In the genomic region with DNA sequence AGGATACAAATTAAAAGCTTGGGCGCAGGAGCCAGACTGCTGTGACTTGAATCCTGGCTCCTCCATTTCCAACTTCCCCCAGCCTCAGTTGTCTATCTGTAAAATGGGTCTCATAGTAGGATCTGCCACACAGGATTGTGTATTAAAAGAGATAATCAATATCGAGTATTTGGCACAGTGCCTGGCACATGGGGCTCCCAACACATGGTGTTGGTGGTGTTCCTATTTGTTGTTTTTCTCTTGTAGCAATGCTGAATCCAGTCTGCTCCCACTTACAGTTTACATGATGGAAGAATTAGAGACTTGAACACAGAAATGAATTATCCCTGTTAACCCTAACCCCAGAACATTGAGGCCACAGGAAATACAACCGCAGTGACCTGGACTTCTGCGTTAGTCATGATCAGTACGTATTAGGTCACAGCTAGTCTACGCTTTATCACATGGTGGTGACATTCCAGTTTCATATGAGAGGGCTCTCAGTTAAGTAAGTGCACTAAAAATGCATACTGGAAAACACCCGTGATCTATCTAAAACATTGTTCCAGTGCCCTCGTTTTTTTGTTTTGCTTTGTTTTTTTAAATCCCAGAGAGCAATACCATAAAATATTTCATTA, we compare ENCODE assay signal across 8 cellular contexts.
DNase-seq lines count a peak whose midpoint lies in the region; ATAC-seq and TF ChIP-seq lines count a peak whose summit lies in the region.

No MANE protein-coding gene starts in this region.

- H3K4me2 ChIP-seq in PC-3 (ENCODE audit: low read length): peak overlapping the region; percentile 81

- CTCF ChIA-PET in CD8-positive, alpha-beta T cell (lab: Charles Lee): interaction anchor here (1.3 to 1.4 kb wide), 2 partner anchors 18 to 137 kb away, joined by 4 to 5 read pairs; no protein-coding TSS in a partner anchor
- CTCF ChIA-PET in PC-3 (lab: Charles Lee): interaction anchor here (1.3 kb wide), 1 partner anchor 78 kb away, joined by 4 read pairs; no protein-coding TSS in a partner anchor

- intact Hi-C loops in CD8-positive, alpha-beta T cell (cut with DNase I, micrococcal nuclease): no loop called here
- intact Hi-C loops in PC-3 (cut with micrococcal nuclease) (loop anchor here (5.0 kb wide), 1 partner anchor 94 kb away; no protein-coding TSS in a partner anchor), natural killer cell (cut with micrococcal nuclease) (no loop called here)

- H3K79me2 ChIP-seq in PC-3 (ENCODE audit: low read length): peaks cover 96% of the 10 kb centered on the region

- peaks cover 68% of the 10 kb centered on the region for H3F3A ChIP-seq in PC-3 (ENCODE audit: low read length, unreplicated experiment)

- POLR2A ChIA-PET in CD8-positive, alpha-beta T cell (lab: Charles Lee): interaction anchor here (1.2 to 1.3 kb wide), 3 partner anchors 11 to 40 kb away, joined by 3 to 4 read pairs (median 3); no protein-coding TSS in a partner anchor
- POLR2A ChIA-PET in PC-3 (lab: Charles Lee; ENCODE audit: unreplicated experiment): interaction anchor here (0.5 to 2.9 kb wide), 5 partner anchors 9 to 44 kb away, joined by 3 to 49 read pairs (median 14); no protein-coding TSS in a partner anchor

- peaks cover 70% of the 10 kb centered on the region for H3K36me3 Mint-ChIP-seq in CD8-positive, alpha-beta T cell
- no peaks in the 10 kb centered on the region for H3K36me3 Mint-ChIP-seq in natural killer cell

- no peaks in the 10 kb centered on the region for H3K27me3 Mint-ChIP-seq in CD8-positive, alpha-beta T cell (ENCODE audit: low read depth)
- H3K27me3 Mint-ChIP-seq in natural killer cell (ENCODE audit: low read depth in 2 of 2): no peaks in the 10 kb centered on the region

- H3K9me2 ChIP-seq in PC-3 (replicated peaks; ENCODE audit: low read length): no peaks in the 10 kb centered on the region

- no peaks in the 10 kb centered on the region for H3K9me3 ChIP-seq in CD8-positive, alpha-beta T cell (ENCODE audit: low read length)
- no peaks in the 10 kb centered on the region for H3K9me3 ChIP-seq in PC-3 (ENCODE audit: low read length)

- H3K9me3 Mint-ChIP-seq in CD8-positive, alpha-beta T cell: no peaks in the 10 kb centered on the region
- no peaks in the 10 kb centered on the region for H3K9me3 Mint-ChIP-seq in natural killer cell

- no peak overlapping the region for H2AFZ ChIP-seq in PC-3 (ENCODE audit: low read length)

- H3K4me3 Mint-ChIP-seq in CD8-positive, alpha-beta T cell: no peak overlapping the region
- no peak overlapping the region for H3K4me3 Mint-ChIP-seq in natural killer cell

- peaks cover 4% of the 10 kb centered on the region for H3K4me1 ChIP-seq in CD8-positive, alpha-beta T cell (ENCODE audit: insufficient read depth, low read length)
- H3K4me1 ChIP-seq in PC-3 (ENCODE audit: insufficient read depth, low read length): peaks cover 87% of the 10 kb centered on the region

- DNase-seq in CD8-positive, alpha-beta T cell: no peak
- DNase-seq in PC-3: peak; percentile 72
- peak; percentile 93 to 94 for DNase-seq in dermis microvascular lymphatic vessel endothelial cell (ENCODE audit: low read depth in 2 of 2)
- no peak for DNase-seq in natural killer cell
- DNase-seq in NCI-H748 (lab: John Stamatoyannopoulos, UW; ENCODE audit: unreplicated experiment): no peak
- no peak for DNase-seq in NCI-H524 (lab: John Stamatoyannopoulos, UW)

- peaks cover 4% of the 10 kb centered on the region for H3K36me3 ChIP-seq in CD8-positive, alpha-beta T cell (ENCODE audit: insufficient read depth, low read length)
- H3K36me3 ChIP-seq in PC-3 (ENCODE audit: low read depth, low read length): peaks cover 53% of the 10 kb centered on the region

- BruUV-seq in PC-3 (replicated peaks; lab: Mats Ljungman, UMichigan): TSS peak; percentile 12

- H3K27ac ChIP-seq in CD8-positive, alpha-beta T cell (ENCODE audit: low read depth, low read length): no peak overlapping the region
- H3K27ac ChIP-seq in PC-3 (ENCODE audit: low read length): peak overlapping the region; percentile 92

- H4K20me1 ChIP-seq in PC-3 (ENCODE audit: low read length): peaks cover 37% of the 10 kb centered on the region; the same call in 1 of the 2 replicates

- H3K4me3 ChIP-seq in CD8-positive, alpha-beta T cell (ENCODE audit: low read depth, low read length): no peak overlapping the region
- peak overlapping the region; percentile 26 for H3K4me3 ChIP-seq in PC-3 (ENCODE audit: low read length)

- peaks cover 62% of the 10 kb centered on the region for H3K4me1 Mint-ChIP-seq in CD8-positive, alpha-beta T cell (ENCODE audit: low read depth)
- H3K4me1 Mint-ChIP-seq in natural killer cell: peaks cover 31 to 38% of the 10 kb centered on the region in 2 donors

- TF ChIP-seq CTCF in CD8-positive, alpha-beta T cell (IDR thresholded peaks at IDR 0.05): no peak
- TF ChIP-seq CTCF in PC-3 (conservative IDR thresholded peaks at IDR 0.05; ENCODE audit: low read depth, low read length): no peak
- TF ChIP-seq CTCF in natural killer cell (IDR thresholded peaks at IDR 0.05): no peak

- ATAC-seq in CD8-positive, alpha-beta T cell: peak; percentile 41
- ATAC-seq in PC-3 (no peak), natural killer cell (peak; percentile 38 to 53 (median 39)), GM21717 (IDR thresholded peaks at IDR 0.05; ENCODE audit: unreplicated experiment) (no peak), GM21390 (IDR thresholded peaks at IDR 0.05; ENCODE audit: unreplicated experiment) (no peak)

- peak overlapping the region; percentile 70 for H3K9ac ChIP-seq in PC-3 (ENCODE audit: low read length)

- H3K27ac Mint-ChIP-seq in CD8-positive, alpha-beta T cell: peak overlapping the region; percentile 72
- H3K27ac Mint-ChIP-seq in natural killer cell: peak overlapping the region; percentile 67 to 68

- no peaks in the 10 kb centered on the region for H3K27me3 ChIP-seq in CD8-positive, alpha-beta T cell (ENCODE audit: insufficient read depth, low read length)
- no peaks in the 10 kb centered on the region for H3K27me3 ChIP-seq in PC-3 (ENCODE audit: low read length)

Comparison
In these comparisons a context has a peak if more than half of its experiments do, and no peak if none do; other contexts are left out.
1. ATAC-seq: peak in CD8-positive, alpha-beta T cell (single experiment) and natural killer cell (3 of 3); none in PC-3 (single experiment), GM21717 (single experiment) and GM21390 (single experiment).
2. DNase-seq: peak in PC-3 (single experiment) and dermis microvascular lymphatic vessel endothelial cell (2 of 2); none in CD8-positive, alpha-beta T cell (0 of 7), natural killer cell (single experiment), NCI-H748 (single experiment) and NCI-H524 (0 of 2).